ENCODE assay signal across 2 cellular contexts in genomic region chr11:74662487-74663103, GRCh38.
TF ChIP-seq lines count a peak whose summit lies in the region.

No MANE protein-coding gene starts in this region.

TF ChIP-seq in IMR-90, 13 proteins besides CTCF, POLR2A, EP300 and RAD21:
- TF ChIP-seq MAFK (IDR thresholded peaks at IDR 0.05; ENCODE audit: low read depth, low read length) (no peak), RCOR1 (IDR thresholded peaks at IDR 0.05; ENCODE audit: insufficient replicate concordance, low read length) (no peak), USF2 (IDR thresholded peaks at IDR 0.05; ENCODE audit: low read depth, low read length) (no peak), BHLHE40 (IDR thresholded peaks at IDR 0.05; ENCODE audit: low read depth, low read length) (no peak), MAZ (IDR thresholded peaks at IDR 0.05; ENCODE audit: borderline replicate concordance, low read depth, low read length) (no peak), CEBPB (IDR thresholded peaks at IDR 0.05; ENCODE audit: low read depth, low read length) (no peak), SMC3 (IDR thresholded peaks at IDR 0.05; ENCODE audit: low read depth, low read length) (no peak), MXI1 (IDR thresholded peaks at IDR 0.05; ENCODE audit: borderline replicate concordance, low read depth, low read length) (no peak), CHD1 (IDR thresholded peaks at IDR 0.05; ENCODE audit: low read depth, low read length) (no peak), ELK1 (IDR thresholded peaks at IDR 0.05; ENCODE audit: borderline replicate concordance, low read depth, low read length) (no peak), FOS (IDR thresholded peaks at IDR 0.05; ENCODE audit: low read depth, low read length) (no peak), NFE2L2 (IDR thresholded peaks at IDR 0.05; ENCODE audit: low read depth, low read length) (no peak)

TF ChIP-seq in H1, 55 proteins besides CTCF, POLR2A, EP300 and RAD21:
- TF ChIP-seq CBX8 (IDR thresholded peaks at IDR 0.05; ENCODE audit: borderline replicate concordance, low read depth, low read length) = no peak
- no peak for TF ChIP-seq RNF2 (IDR thresholded peaks at IDR 0.05; ENCODE audit: borderline replicate concordance, low read depth, low read length, missing control alignments, poor library complexity, severe bottlenecking)
- no peak for TF ChIP-seq JUND (IDR thresholded peaks at IDR 0.05; ENCODE audit: low read length)
- no peak for TF ChIP-seq CREB1 (IDR thresholded peaks at IDR 0.05)
- TF ChIP-seq CBX5 (IDR thresholded peaks at IDR 0.05; ENCODE audit: low read depth, low read length) = no peak
- no peak for TF ChIP-seq HDAC2 (IDR thresholded peaks at IDR 0.05; ENCODE audit: borderline replicate concordance in 1 of 2, low read depth in 2 of 2, low read length in 2 of 2)
